In genomic region chr12:107308310-107308709, GRCh38 we compare ENCODE assay signal across 29 cellular contexts.
"Had no signal": no experiment of that assay in that cellular context is flagged by ENCODE, and none has a peak within 500 bp of the region (broad histone marks: within the 10 kb centered on the region; RNA-seq: fewer than 3 reads in every experiment).

No MANE protein-coding gene starts in this region.

- DNase-seq: activated B cell treated with CpG ODN at 0.5 μM for 24 hours; activated CD4-positive, alpha-beta memory T cell treated with anti-CD3 and anti-CD28 coated beads for 36 hours; activated CD4-positive, alpha-beta T cell treated with anti-CD3 and anti-CD28 coated beads for 4 hours; activated CD4-positive, alpha-beta T cell treated with anti-CD3 and anti-CD28 coated beads, Interleukin-2, amount 50 U/mL, for 1 hour; activated CD4-positive, alpha-beta T cell treated with anti-CD3 and anti-CD28 coated beads, Interleukin-2, amount 50 U/mL, for 4 hours; activated CD4-positive, CD25-positive, alpha-beta regulatory T cell treated with anti-CD3 and anti-CD28 coated beads, Interleukin-2, amount 50 U/mL, for 72 hours; activated CD8-positive, alpha-beta memory T cell treated with anti-CD3 and anti-CD28 coated beads, Interleukin-2, amount 50 U/mL, for 4 hours; activated effector memory CD4-positive, alpha-beta T cell treated with anti-CD3 and anti-CD28 coated beads, Interleukin-2, amount 50 U/mL, for 16 hours; activated gamma-delta T cell treated with Interleukin-2 at 50 U/mL for 16 hours; activated naive CD4-positive, alpha-beta T cell treated with anti-CD3 and anti-CD28 coated beads, Interleukin-2, amount 50 U/mL, for 16 hours; activated T-cell treated with anti-CD3 and anti-CD28 coated beads for 4 hours; activated T-cell treated with anti-CD3 and anti-CD28 coated beads, Interleukin-2, amount 50 U/mL, for 1 hour; activated T-cell treated with anti-CD3 and anti-CD28 coated beads, Interleukin-2, amount 50 U/mL, for 4 hours; activated T-cell treated with anti-CD3 and anti-CD28 coated beads, Interleukin-2, amount 50 U/mL, for 72 hours; adrenal gland; amniotic stem cell; aorta; body of pancreas; brain microvascular endothelial cell; T-helper 17 cell; T1000 had no signal

- H3K36me3 ChIP-seq: adrenal gland, brain microvascular endothelial cell, breast epithelium had no signal

- ATAC-seq: body of pancreas had no signal

- H3K9me3 Mint-ChIP-seq: activated CD4-positive, alpha-beta memory T cell treated with anti-CD3 and anti-CD28 coated beads for 36 hours; activated naive CD4-positive, alpha-beta T cell treated with anti-CD3 and anti-CD28 coated beads for 36 hours; activated T-cell treated with anti-CD3 and anti-CD28 coated beads, Interleukin-2, amount 50 U/mL, for 72 hours; activated T-helper 1 cell treated with anti-CD3 and anti-CD28 coated beads, Interleukin-12 subunit alpha, Interleukin-12 subunit beta, Interleukin-2, Interleukin-4 antibody, amounts not matched to agents 30 ng/mL and 10 ng/mL and 1 ng/mL, durations not matched to agents 14 hours and 24 hours and 36 hours; activated T-helper 17 cell treated with anti-CD3 and anti-CD28 coated beads, Interleukin-2, amount 50 U/mL, for 72 hours had no signal

- H3K4me3 ChIP-seq: adrenal gland, body of pancreas, breast epithelium, coronary artery had no signal

- H3K36me3 Mint-ChIP-seq: activated CD4-positive, alpha-beta memory T cell treated with anti-CD3 and anti-CD28 coated beads for 36 hours; activated naive CD4-positive, alpha-beta T cell treated with anti-CD3 and anti-CD28 coated beads, Interleukin-2, amount 50 U/mL, for 72 hours had no signal

- H3K27ac ChIP-seq: adrenal gland, body of pancreas, brain microvascular endothelial cell, breast epithelium, coronary artery, VCaP had no signal

- H3K4me1 ChIP-seq: adrenal gland, body of pancreas, breast epithelium had no signal

- H3K27ac Mint-ChIP-seq: activated B cell treated with CpG ODN at 0.5 μM for 24 hours; activated CD4-positive, alpha-beta memory T cell treated with anti-CD3 and anti-CD28 coated beads for 36 hours; activated CD4-positive, alpha-beta T cell treated with anti-CD3 and anti-CD28 coated beads, Interleukin-2, amount 10 ng/mL, durations not matched to agents 24 days and 14 days; activated naive CD4-positive, alpha-beta T cell treated with anti-CD3 and anti-CD28 coated beads for 36 hours; activated naive CD4-positive, alpha-beta T cell treated with anti-CD3 and anti-CD28 coated beads, Interleukin-2, amount 50 U/mL, for 72 hours; activated T-cell treated with anti-CD3 and anti-CD28 coated beads, Interleukin-2, amount 50 U/mL, for 72 hours; activated T-helper 1 cell treated with anti-CD3 and anti-CD28 coated beads, Interleukin-12 subunit alpha, Interleukin-12 subunit beta, Interleukin-2, Interleukin-4 antibody, amounts not matched to agents 30 ng/mL and 10 ng/mL and 1 ng/mL, durations not matched to agents 14 hours and 24 hours and 36 hours; T-helper 17 cell had no signal

- H3K27me3 ChIP-seq: body of pancreas, brain microvascular endothelial cell had no signal

- H3K4me3 Mint-ChIP-seq: activated B cell treated with CpG ODN at 0.5 μM for 24 hours; activated CD4-positive, alpha-beta memory T cell treated with anti-CD3 and anti-CD28 coated beads for 36 hours; activated CD4-positive, alpha-beta T cell treated with anti-CD3 and anti-CD28 coated beads, Interleukin-2, amount 10 ng/mL, durations not matched to agents 24 days and 14 days; activated naive CD4-positive, alpha-beta T cell treated with anti-CD3 and anti-CD28 coated beads for 36 hours; activated T-cell treated with anti-CD3 and anti-CD28 coated beads, Interleukin-2, amount 50 U/mL, for 4 hours; activated T-cell treated with anti-CD3 and anti-CD28 coated beads, Interleukin-2, amount 50 U/mL, for 72 hours; activated T-helper 1 cell treated with anti-CD3 and anti-CD28 coated beads, Interleukin-12 subunit alpha, Interleukin-12 subunit beta, Interleukin-2, Interleukin-4 antibody, amounts not matched to agents 30 ng/mL and 10 ng/mL and 1 ng/mL, durations not matched to agents 14 hours and 24 hours and 36 hours; activated T-helper 17 cell treated with anti-CD3 and anti-CD28 coated beads, Interleukin-2, amount 50 U/mL, for 72 hours; T-helper 17 cell had no signal

- H3K27me3 Mint-ChIP-seq: activated T-helper 17 cell treated with anti-CD3 and anti-CD28 coated beads, Interleukin-2, amount 50 U/mL, for 72 hours had no signal

- H3K9me3 ChIP-seq: adrenal gland, body of pancreas, breast epithelium had no signal
